In the genomic region with DNA sequence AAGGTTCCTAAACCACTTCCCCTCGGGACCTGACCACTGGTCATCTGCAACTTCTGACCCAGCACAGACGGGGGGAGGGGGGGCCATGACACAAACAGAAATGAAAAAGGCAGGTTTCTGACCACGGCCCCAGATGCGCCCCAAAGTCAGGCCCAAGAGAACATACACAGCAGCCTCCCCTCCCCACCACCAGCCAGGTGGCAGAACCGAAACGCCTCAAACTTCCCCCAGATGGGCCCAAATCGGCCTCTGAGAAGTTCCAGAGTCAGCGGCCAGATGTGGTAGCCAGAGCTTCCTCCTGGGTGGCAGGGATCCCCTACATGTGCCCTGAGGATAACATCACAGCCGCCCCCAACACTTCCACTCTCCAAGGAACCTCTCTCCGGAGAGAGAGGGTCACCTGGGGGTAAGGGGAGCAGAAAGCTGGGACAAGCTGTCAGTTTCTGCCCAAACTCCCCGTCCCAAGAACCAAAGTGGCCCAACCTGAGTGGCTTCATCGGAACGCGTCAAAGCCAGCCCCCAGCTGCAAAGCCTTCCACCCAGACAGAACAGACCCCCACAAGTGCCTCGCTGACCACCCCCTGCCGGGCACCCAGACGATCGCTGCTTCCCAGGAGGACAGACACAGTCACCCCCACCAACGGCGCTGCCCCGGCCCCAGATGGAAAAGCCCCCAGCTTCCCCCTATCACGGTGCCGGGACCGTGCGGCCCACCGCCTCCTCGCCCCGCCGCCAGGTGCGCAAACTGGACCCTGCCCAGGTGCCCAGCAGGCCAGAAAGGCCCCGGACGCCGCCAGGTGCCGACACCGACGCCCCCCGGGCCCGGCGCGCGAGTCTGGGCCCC, we compare ENCODE assay signal across 1 cellular context.
TF ChIP-seq lines count a peak whose summit lies in the region.

No MANE protein-coding gene starts in this region.

TF ChIP-seq in HEK293, 187 proteins besides CTCF, POLR2A, EP300 and RAD21:
- no peak for TF ChIP-seq ZNF133 (tag by site-specific recombination; IDR thresholded peaks at IDR 0.05)
- TF ChIP-seq ZNF654 (tag by site-specific recombination; IDR thresholded peaks at IDR 0.05; ENCODE audit: low read depth) = no peak
- peak; percentile 29; the same call in 1 of the 2 replicates for TF ChIP-seq ZBTB20 (tag by site-specific recombination; IDR thresholded peaks at IDR 0.05)
- peak; percentile 61; the same call in 1 of the 2 replicates for TF ChIP-seq ZNF335 (tag by site-specific recombination; conservative IDR thresholded peaks at IDR 0.05)
- TF ChIP-seq ZNF623 (tag by site-specific recombination; IDR thresholded peaks at IDR 0.05) = 0 out of 2 replicates have a peak, but pooled peaks have one; percentile 3
- TF ChIP-seq INSM2 (tag by site-specific recombination; IDR thresholded peaks at IDR 0.05) = no peak
- TF ChIP-seq GLIS2 (tag by site-specific recombination; IDR thresholded peaks at IDR 0.05) = peak; percentile 88
- no peak for TF ChIP-seq ZNF404 (tag by site-specific recombination; IDR thresholded peaks at IDR 0.05)
- TF ChIP-seq OVOL3 (tag by site-specific recombination; IDR thresholded peaks at IDR 0.05) = no peak
- no peak for TF ChIP-seq ZNF155 (tag by site-specific recombination; IDR thresholded peaks at IDR 0.05)
- TF ChIP-seq KLF10 (tag by site-specific recombination; IDR thresholded peaks at IDR 0.05) = no peak
- no peak for TF ChIP-seq ZEB2 (tag by site-specific recombination; IDR thresholded peaks at IDR 0.05)
- peak; percentile 95 for TF ChIP-seq GLIS1 (tag by site-specific recombination; IDR thresholded peaks at IDR 0.05)
- peak; percentile 34 for TF ChIP-seq ZIC2 (tag by site-specific recombination; IDR thresholded peaks at IDR 0.05)
- TF ChIP-seq, protein P1, sequence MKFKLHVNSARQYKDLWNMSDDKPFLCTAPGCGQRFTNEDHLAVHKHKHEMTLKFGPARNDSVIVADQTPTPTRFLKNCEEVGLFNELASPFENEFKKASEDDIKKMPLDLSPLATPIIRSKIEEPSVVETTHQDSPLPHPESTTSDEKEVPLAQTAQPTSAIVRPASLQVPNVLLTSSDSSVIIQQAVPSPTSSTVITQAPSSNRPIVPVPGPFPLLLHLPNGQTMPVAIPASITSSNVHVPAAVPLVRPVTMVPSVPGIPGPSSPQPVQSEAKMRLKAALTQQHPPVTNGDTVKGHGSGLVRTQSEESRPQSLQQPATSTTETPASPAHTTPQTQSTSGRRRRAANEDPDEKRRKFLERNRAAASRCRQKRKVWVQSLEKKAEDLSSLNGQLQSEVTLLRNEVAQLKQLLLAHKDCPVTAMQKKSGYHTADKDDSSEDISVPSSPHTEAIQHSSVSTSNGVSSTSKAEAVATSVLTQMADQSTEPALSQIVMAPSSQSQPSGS (tag by site-specific recombination; IDR thresholded peaks at IDR 0.05; ENCODE audit: low read depth) = no peak
